In genomic region chr15:59191855-59192237, GRCh38 we compare ENCODE assay signal across 14 cellular contexts. TPM values are rescaled to one million over a fixed set of nuclear protein-coding genes. Genes with fewer than 3 reads are reported as not detected.
A peak's percentile ranks its signal among the peaks of the same experiment; 100 is the strongest.
DNase-seq lines count a peak whose midpoint lies in the region; ATAC-seq and TF ChIP-seq lines count a peak whose summit lies in the region.
"Had no signal": no experiment of that assay in that cellular context is flagged by ENCODE, and none has a peak within 500 bp of the region (broad histone marks: within the 10 kb centered on the region; RNA-seq: fewer than 3 reads in every experiment).

No MANE protein-coding gene starts in this region.

- ATAC-seq in left lung (peak; percentile 46), GM19328 (IDR thresholded peaks at IDR 0.05; ENCODE audit: unreplicated experiment) (no peak)
- ATAC-seq in activated T-cell treated with anti-CD3 and anti-CD28 coated beads, Interleukin-2, amount 50 U/mL, for 4 hours = no peak
- ATAC-seq: gastrocnemius medialis had no signal

- H3K9me3 Mint-ChIP-seq in chondrocyte (ENCODE audit: low read depth) = peaks cover 16% of the 10 kb centered on the region
- peaks cover 3% of the 10 kb centered on the region for H3K9me3 Mint-ChIP-seq in activated T-cell treated with anti-CD3 and anti-CD28 coated beads, Interleukin-2, amount 50 U/mL, for 4 hours

- H3K27me3 Mint-ChIP-seq in chondrocyte (ENCODE audit: low read depth) = no peaks in the 10 kb centered on the region
- peaks cover 3% of the 10 kb centered on the region for H3K27me3 Mint-ChIP-seq in activated T-cell treated with anti-CD3 and anti-CD28 coated beads, Interleukin-2, amount 50 U/mL, for 4 hours (ENCODE audit: low read depth)

- H3K4me3 Mint-ChIP-seq in chondrocyte (ENCODE audit: unreplicated experiment) = no peak overlapping the region
- H3K4me3 Mint-ChIP-seq in activated T-cell treated with anti-CD3 and anti-CD28 coated beads, Interleukin-2, amount 50 U/mL, for 4 hours = no peak overlapping the region
- H3K4me3 Mint-ChIP-seq: CD14-positive monocyte had no signal

- no peaks in the 10 kb centered on the region for H3K27me3 ChIP-seq in left lung
- H3K27me3 ChIP-seq: gastrocnemius medialis had no signal

- TF ChIP-seq CTCF in chondrocyte (IDR thresholded peaks at IDR 0.05) (no peak), left lung (IDR thresholded peaks at IDR 0.05) (no peak)

- DNase-seq in AG08396 (ENCODE audit: low spot score) (peak; percentile 78), LoVo (ENCODE audit: low spot score) (peak; percentile 36), chondrocyte (ENCODE audit: low spot score) (no peak), left lung (no peak), substantia nigra (lab: John Stamatoyannopoulos, UW) (no peak), NCI-H82 (lab: John Stamatoyannopoulos, UW) (no peak)
- DNase-seq in activated T-cell treated with anti-CD3 and anti-CD28 coated beads, Interleukin-2, amount 50 U/mL, for 4 hours = no peak
- DNase-seq: activated CD8-positive, alpha-beta memory T cell treated with anti-CD3 and anti-CD28 coated beads for 24 hours; gastrocnemius medialis; SW 1271 had no signal

- H3K27ac ChIP-seq in left lung (no peak overlapping the region), substantia nigra (ENCODE audit: low read depth, low read length, poor library complexity, severe bottlenecking) (no peak overlapping the region)
- H3K27ac ChIP-seq: gastrocnemius medialis had no signal

- intact Hi-C loops in left lung (cut with DNase I) = no loop called here

- H3K9me3 ChIP-seq in left lung = no peaks in the 10 kb centered on the region
- H3K9me3 ChIP-seq: gastrocnemius medialis had no signal

- no peaks in the 10 kb centered on the region for H3K4me1 ChIP-seq in left lung
- H3K4me1 ChIP-seq: gastrocnemius medialis had no signal

- peak overlapping the region; percentile 88 for H3K27ac Mint-ChIP-seq in chondrocyte (ENCODE audit: unreplicated experiment)

- H3K4me1 Mint-ChIP-seq in chondrocyte (ENCODE audit: low read depth) = peaks cover 46% of the 10 kb centered on the region
- no peaks in the 10 kb centered on the region for H3K4me1 Mint-ChIP-seq in activated T-cell treated with anti-CD3 and anti-CD28 coated beads, Interleukin-2, amount 50 U/mL, for 4 hours (ENCODE audit: low read depth)

- no peak overlapping the region for H3K4me3 ChIP-seq in left lung
- H3K4me3 ChIP-seq: gastrocnemius medialis, skin epidermis had no signal

- peaks cover 0 to 70% of the 10 kb centered on the region in 2 donors for H3K36me3 ChIP-seq in left lung

- peaks cover 54% of the 10 kb centered on the region for H3K36me3 Mint-ChIP-seq in chondrocyte (ENCODE audit: low read depth)
- no peaks in the 10 kb centered on the region for H3K36me3 Mint-ChIP-seq in activated T-cell treated with anti-CD3 and anti-CD28 coated beads, Interleukin-2, amount 50 U/mL, for 4 hours (ENCODE audit: insufficient read depth)

RNA-seq across cellular contexts. Expression of gene LDHAL6B, which starts 14.8 kb away (rescaled TPM):
- total RNA-seq in chondrocyte (not detected in 3 replicates), left lung (not detected)
- total RNA-seq in activated T-cell treated with anti-CD3 and anti-CD28 coated beads, Interleukin-2, amount 50 U/mL, for 4 hours = not detected
- total RNA-seq: gastrocnemius medialis, NCI-H460 had no signal

Comparison
In these comparisons a context has a peak if more than half of its experiments do, and no peak if none do; other contexts are left out.
1. DNase-seq: peak in AG08396 (single experiment) and LoVo (single experiment); none in chondrocyte (single experiment), left lung (0 of 2), substantia nigra (0 of 49), NCI-H82 (single experiment) and activated T-cell treated with anti-CD3 and anti-CD28 coated beads, Interleukin-2, amount 50 U/mL, for 4 hours (single experiment).